In the genomic region with DNA sequence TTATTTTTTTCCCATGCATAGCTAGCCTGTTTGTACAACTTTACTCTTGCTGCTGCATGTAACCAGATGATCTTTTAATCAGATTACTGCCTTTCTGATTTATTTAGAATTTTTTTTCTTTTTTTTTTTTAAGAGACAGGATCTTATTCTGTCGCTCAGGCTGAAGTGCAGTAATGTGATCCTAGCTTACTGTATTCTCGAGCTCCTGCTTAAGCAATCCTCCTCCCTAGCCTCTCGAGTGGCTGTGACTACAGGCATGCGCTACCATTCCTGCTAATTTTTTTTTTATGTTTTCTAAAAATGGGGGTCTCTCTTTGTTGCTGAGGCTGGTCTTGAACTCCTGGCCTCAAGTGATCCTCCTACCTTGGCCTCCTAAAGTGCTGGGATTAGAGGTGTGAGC, we compare ENCODE assay signal across 18 cellular contexts.
"Had no signal": no experiment of that assay in that cellular context is flagged by ENCODE, and none has a peak within 500 bp of the region (broad histone marks: within the 10 kb centered on the region; RNA-seq: fewer than 3 reads in every experiment).

No MANE protein-coding gene starts in this region.

- H3K27me3 ChIP-seq: colonic mucosa, esophagus squamous epithelium, spleen, testis, tibial nerve had no signal

- H3K9me3 ChIP-seq: colonic mucosa, esophagus squamous epithelium, prostate gland, spleen, testis, tibial nerve had no signal

- H3K4me3 ChIP-seq: colonic mucosa, esophagus squamous epithelium, prostate gland, spleen, testis, tibial nerve had no signal

- H3K4me1 ChIP-seq: colonic mucosa, prostate gland, testis had no signal

- DNase-seq: colonic mucosa; dermis blood vessel endothelial cell; esophagus squamous epithelium; foreskin fibroblast; left colon; mammary epithelial cell; naive thymus-derived CD4-positive, alpha-beta T cell; nephron progenitor cell; spleen; stimulated activated CD4-positive, alpha-beta T cell treated with anti-CD3 and anti-CD28 coated beads, Interleukin-2, amount 100 ng/mL, for 24 hours; stimulated activated CD4-positive, alpha-beta T cell treated with anti-CD3 and anti-CD28 coated beads, Interleukin-4, amount 100 ng/mL, for 4 hours; stimulated activated naive B cell treated with anti-CD40 and anti-IgM and Interleukin-4, amounts not matched to agents 10 μg/mL and 1 μg/mL and 100 μg/mL, for 72 hours; stimulated activated naive CD8-positive, alpha-beta T cell treated with anti-CD3 and anti-CD28 coated beads, Interleukin-15, amount 100 ng/mL, for 72 hours; testis had no signal

- ATAC-seq: left colon; naive thymus-derived CD4-positive, alpha-beta T cell; sciatic nerve; stimulated activated naive B cell treated with anti-CD40 and anti-IgM and Interleukin-4, amounts not matched to agents 10 μg/mL and 1 μg/mL and 100 μg/mL, for 72 hours; stimulated activated naive CD8-positive, alpha-beta T cell treated with anti-CD3 and anti-CD28 coated beads, Interleukin-15, amount 100 ng/mL, for 72 hours had no signal

- H3K36me3 ChIP-seq: colonic mucosa, prostate gland had no signal

- H3K27ac ChIP-seq: colonic mucosa, esophagus squamous epithelium, parathyroid adenoma, prostate gland, spleen, testis, tibial nerve had no signal
